8 cellular contexts compared by ENCODE assay signal in genomic region chr7:105652359-105652993, GRCh38.
DNase-seq lines count a peak whose midpoint lies in the region; ATAC-seq and TF ChIP-seq lines count a peak whose summit lies in the region.

No MANE protein-coding gene starts in this region.

- no peak overlapping the region for H4K91ac ChIP-seq in neuronal stem cell (ENCODE audit: low read depth, low read length, poor library complexity)

- H3K79me1 ChIP-seq in neuronal stem cell (ENCODE audit: low read depth, low read length) = peaks cover 2% of the 10 kb centered on the region

- H4K8ac ChIP-seq in neuronal stem cell (ENCODE audit: low read depth, low read length) = no peak overlapping the region

- H2BK15ac ChIP-seq in neuronal stem cell (ENCODE audit: low read length) = no peak overlapping the region

- H3K18ac ChIP-seq in neuronal stem cell (ENCODE audit: low read length) = no peak overlapping the region

- BruUV-seq in PC-3 (replicated peaks; lab: Mats Ljungman, UMichigan) = no TSS peak

- POLR2A ChIA-PET in PC-3 (lab: Charles Lee; ENCODE audit: unreplicated experiment) = no interaction called here

- no peaks in the 10 kb centered on the region for H4K20me1 ChIP-seq in PC-3 (ENCODE audit: low read length)
- H4K20me1 ChIP-seq in fibroblast of lung (ENCODE audit: control insufficient read depth, extremely low read depth, insufficient read depth, low read length) = no peaks in the 10 kb centered on the region

- H3K9me2 ChIP-seq in PC-3 (replicated peaks; ENCODE audit: low read length) = no peaks in the 10 kb centered on the region

- H2BK120ac ChIP-seq in neuronal stem cell (ENCODE audit: low read depth, low read length) = no peak overlapping the region

- H2AFZ ChIP-seq in PC-3 (ENCODE audit: low read length) (no peak overlapping the region), fibroblast of lung (ENCODE audit: low read length) (no peak overlapping the region), neuronal stem cell (ENCODE audit: low read length) (no peak overlapping the region)

- ATAC-seq in GM19467 (IDR thresholded peaks at IDR 0.05; ENCODE audit: unreplicated experiment) = peak; percentile 78
- ATAC-seq in PC-3 = peak; percentile 53

- no peak overlapping the region for H3K23ac ChIP-seq in neuronal stem cell (ENCODE audit: low read depth, low read length, poor library complexity)

- H3K79me2 ChIP-seq in PC-3 (ENCODE audit: low read length) = no peaks in the 10 kb centered on the region
- no peaks in the 10 kb centered on the region for H3K79me2 ChIP-seq in fibroblast of lung (ENCODE audit: control insufficient read depth, insufficient read depth, low read length)

- H3K9me3 ChIP-seq in HUES6 (ENCODE audit: control insufficient read depth, insufficient read depth, low read depth, low read length) (no peaks in the 10 kb centered on the region), PC-3 (ENCODE audit: low read length) (no peaks in the 10 kb centered on the region), fibroblast of lung (ENCODE audit: control insufficient read depth, insufficient read depth, low read depth, low read length) (no peaks in the 10 kb centered on the region), neuronal stem cell (replicated peaks in 1 of 2; ENCODE audit: control insufficient read depth in 2 of 2, insufficient read depth in 1 of 2, low read depth in 1 of 2, low read length in 2 of 2) (no peaks in the 10 kb centered on the region)

- H3K4me3 ChIP-seq in HUES6 (ENCODE audit: low read depth, low read length) = no peak overlapping the region
- H3K4me3 ChIP-seq in PC-3 (ENCODE audit: low read length) = no peak overlapping the region
- H3K4me3 ChIP-seq in fibroblast of lung (replicated peaks in 1 of 4; ENCODE audit: control extremely low read depth in 1 of 4, insufficient read depth in 1 of 4, low read depth in 3 of 4, low read length in 4 of 4) = no peak overlapping the region
- no peak overlapping the region for H3K4me3 ChIP-seq in neuronal stem cell (ENCODE audit: low read length in 2 of 2)

- H3K27me3 ChIP-seq in HUES6 (ENCODE audit: control insufficient read depth, insufficient read depth, low read length) (no peaks in the 10 kb centered on the region), PC-3 (ENCODE audit: low read length) (no peaks in the 10 kb centered on the region), fibroblast of lung (ENCODE audit: control insufficient read depth, insufficient read depth, low read length) (no peaks in the 10 kb centered on the region), neuronal stem cell (ENCODE audit: control insufficient read depth in 3 of 3, insufficient read depth in 3 of 3, low read depth in 1 of 3, low read length in 3 of 3) (no peaks in the 10 kb centered on the region)

- H3K27ac ChIP-seq in HUES6 (ENCODE audit: low read depth, low read length) (no peak overlapping the region), PC-3 (ENCODE audit: low read length) (no peak overlapping the region), fibroblast of lung (ENCODE audit: insufficient read depth, low read length) (no peak overlapping the region), neuronal stem cell (replicated peaks; ENCODE audit: low read length) (no peak overlapping the region)

- H3K4ac ChIP-seq in neuronal stem cell (ENCODE audit: low read length) = no peak overlapping the region

- intact Hi-C loops in PC-3 (cut with micrococcal nuclease) = loop anchor here (1.0 to 10.0 kb wide), 4 partner anchors 108 to 502 kb away; no protein-coding TSS in a partner anchor

- CTCF ChIA-PET in PC-3 (lab: Charles Lee) = interaction anchor here (0.6 to 1.1 kb wide), 4 partner anchors 62 to 421 kb away, joined by 3 to 4 read pairs (median 4); no protein-coding TSS in a partner anchor

- WGBS in neuronal stem cell (ENCODE audit: extremely low coverage in 2 of 2, insufficient read length in 2 of 2, insufficient replicate concordance in 1 of 2), 2 donors = no CpG with 5 or more reads among the region's 8 CpGs

- H3K4me2 ChIP-seq in PC-3 (ENCODE audit: low read length) (no peak overlapping the region), fibroblast of lung (ENCODE audit: extremely low read depth, insufficient read depth, low read length) (no peak overlapping the region), neuronal stem cell (ENCODE audit: insufficient read depth, low read length, poor library complexity, severe bottlenecking) (no peak overlapping the region)

- H3K36me3 ChIP-seq in HUES6 (ENCODE audit: control insufficient read depth, insufficient read depth, low read length) (peaks cover 35% of the 10 kb centered on the region), PC-3 (ENCODE audit: low read depth, low read length) (no peaks in the 10 kb centered on the region; the same call in 1 of the 2 replicates), fibroblast of lung (ENCODE audit: control insufficient read depth, insufficient read depth, low read length) (no peaks in the 10 kb centered on the region), neuronal stem cell (replicated peaks in 1 of 2; ENCODE audit: control insufficient read depth in 2 of 2, insufficient read depth in 2 of 2, low read length in 2 of 2) (no peaks in the 10 kb centered on the region)

- no peak overlapping the region for H3K14ac ChIP-seq in neuronal stem cell (ENCODE audit: low read length)

- no peak overlapping the region for H2BK12ac ChIP-seq in neuronal stem cell (ENCODE audit: low read length)

- H3K9ac ChIP-seq in HUES6 (ENCODE audit: low read length) = peak overlapping the region; percentile 46
- no peak overlapping the region for H3K9ac ChIP-seq in PC-3 (ENCODE audit: low read length)
- H3K9ac ChIP-seq in fibroblast of lung (ENCODE audit: insufficient read depth, low read length) = no peak overlapping the region
- H3K9ac ChIP-seq in neuronal stem cell (ENCODE audit: low read depth, low read length, poor library complexity) = no peak overlapping the region

- DNase-seq in COLO829 (ENCODE audit: low spot score) (peak; percentile 84), PC-3 (peak; percentile 92), fibroblast of lung (ENCODE audit: low read depth in 2 of 2) (peak; percentile 50 to 78), neuronal stem cell (ENCODE audit: low spot score) (peak; percentile 51), superior temporal gyrus (ENCODE audit: extremely low spot score) (peak; percentile 88)
- DNase-seq in activated T-cell treated with anti-CD3 and anti-CD28 coated beads, Interleukin-2, amount 50 U/mL, for 1 hour = peak; percentile 72

- no peak overlapping the region for H2BK5ac ChIP-seq in neuronal stem cell (ENCODE audit: low read length)

- peak overlapping the region; percentile 7 for H2AK5ac ChIP-seq in neuronal stem cell (ENCODE audit: low read depth, low read length)

- H3K4me1 ChIP-seq in HUES6 (ENCODE audit: control insufficient read depth, insufficient read depth, low read length) = peaks cover 77% of the 10 kb centered on the region
- peaks cover 47% of the 10 kb centered on the region for H3K4me1 ChIP-seq in PC-3 (ENCODE audit: insufficient read depth, low read length)
- H3K4me1 ChIP-seq in fibroblast of lung (ENCODE audit: control insufficient read depth, extremely low read depth, insufficient read depth, low read length) = no peaks in the 10 kb centered on the region
- H3K4me1 ChIP-seq in neuronal stem cell (ENCODE audit: control insufficient read depth in 2 of 2, insufficient read depth in 1 of 2, low read depth in 1 of 2, low read length in 2 of 2) = peaks cover 34 to 35% of the 10 kb centered on the region in 2 donors

- TF ChIP-seq CTCF in PC-3 (conservative IDR thresholded peaks at IDR 0.05; ENCODE audit: low read depth, low read length) = peak; percentile 96
- peak; percentile 89 to 98 for TF ChIP-seq CTCF in fibroblast of lung (conservative IDR thresholded peaks at IDR 0.05 in 1 of 2, IDR thresholded peaks at IDR 0.05 in 1 of 2; ENCODE audit: low read depth in 1 of 2, low read length in 2 of 2)

- peaks cover 18% of the 10 kb centered on the region for H3F3A ChIP-seq in PC-3 (ENCODE audit: low read length, unreplicated experiment)
